ENCODE assay signal across 8 cellular contexts in genomic region chr2:11829947-11830707, GRCh38.
DNase-seq lines count a peak whose midpoint lies in the region; ATAC-seq and TF ChIP-seq lines count a peak whose summit lies in the region.

No MANE protein-coding gene starts in this region.

- H3K18ac ChIP-seq in trophoblast cell (ENCODE audit: low read length), result peak overlapping the region; percentile 54

- H3K14ac ChIP-seq in trophoblast cell (ENCODE audit: low read length), result no peak overlapping the region

- peak overlapping the region; percentile 74 for H3K4me3 Mint-ChIP-seq in activated naive CD8-positive, alpha-beta T cell treated with anti-CD3 and anti-CD28 coated beads, Interleukin-2, amount 50 U/mL, for 24 hours

- no peak overlapping the region for H4K12ac ChIP-seq in trophoblast cell (ENCODE audit: low read depth, low read length)

- ATAC-seq in GM21737 (IDR thresholded peaks at IDR 0.05; ENCODE audit: unreplicated experiment) (peak; percentile 78), heart left ventricle (peak; percentile 85 to 92 (median 88))
- ATAC-seq in activated naive CD8-positive, alpha-beta T cell treated with anti-CD3 and anti-CD28 coated beads, Interleukin-2, amount 50 U/mL, for 24 hours, result peak; percentile 83

- H3K4me3 ChIP-seq in Jurkat, Clone E6-1 (ENCODE audit: low read length), result peak overlapping the region; percentile 34
- H3K4me3 ChIP-seq in heart left ventricle (peak overlapping the region in 10 of 12 donors; percentile 9 to 42 (median 24)), trophoblast cell (ENCODE audit: low read depth, low read length) (no peak overlapping the region), vagina (peak overlapping the region; percentile 11 to 29)

- H3K4me2 ChIP-seq in trophoblast cell (ENCODE audit: low read length), result peak overlapping the region; percentile 54

- peaks cover 11% of the 10 kb centered on the region for H3K36me3 Mint-ChIP-seq in activated naive CD8-positive, alpha-beta T cell treated with anti-CD3 and anti-CD28 coated beads, Interleukin-2, amount 50 U/mL, for 24 hours (ENCODE audit: low read depth)

- H2BK12ac ChIP-seq in trophoblast cell (ENCODE audit: low read length), result peak overlapping the region; percentile 47

- H3K36me3 ChIP-seq in ES-I3 (ENCODE audit: insufficient read depth, low read length) (no peaks in the 10 kb centered on the region), heart left ventricle (peaks cover 0 to 26% (median 14%) of the 10 kb centered on the region in 9 donors), trophoblast cell (ENCODE audit: control insufficient read depth in 1 of 2, insufficient read depth in 2 of 2, low read length in 2 of 2) (peaks cover under 1 to 9% of the 10 kb centered on the region in 2 experiments), vagina (peaks cover 0 to 8% of the 10 kb centered on the region in 2 donors)

- H3K79me2 ChIP-seq in trophoblast cell (ENCODE audit: control insufficient read depth, insufficient read depth, low read length, poor library complexity), result no peaks in the 10 kb centered on the region

- peak overlapping the region; percentile 26 for H3K9ac ChIP-seq in ES-I3 (ENCODE audit: low read depth, low read length)
- H3K9ac ChIP-seq in trophoblast cell (ENCODE audit: low read length), result no peak overlapping the region

- peaks cover 65% of the 10 kb centered on the region for H3K4me1 Mint-ChIP-seq in activated naive CD8-positive, alpha-beta T cell treated with anti-CD3 and anti-CD28 coated beads, Interleukin-2, amount 50 U/mL, for 24 hours

- peak; percentile 90 for DNase-seq in Jurkat, Clone E6-1 (ENCODE audit: low read depth, low spot score)
- DNase-seq in SIG-M5 (lab: John Stamatoyannopoulos, UW), result peak; percentile 98
- peak; percentile 44 for DNase-seq in activated naive CD8-positive, alpha-beta T cell treated with anti-CD3 and anti-CD28 coated beads, Interleukin-2, amount 50 U/mL, for 24 hours
- peak; percentile 69 to 79 (median 75) for DNase-seq in heart left ventricle
- peak; percentile 76 to 91 for DNase-seq in trophoblast cell
- peak in 1 of 2 donors; percentile 94 for DNase-seq in vagina (ENCODE audit: extremely low spot score in 2 of 2)

- intact Hi-C loops in heart left ventricle (cut with DNase I) (loop anchor here (1.0 to 10.0 kb wide), 16 partner anchors 585 to 1177 kb away; partner anchors contain the start of gene TRIB2 (in 7 of the 10)), vagina (cut with DNase I) (no loop called here)

- H3K4ac ChIP-seq in trophoblast cell (ENCODE audit: low read depth, low read length), result no peak overlapping the region

- peaks cover 4% of the 10 kb centered on the region for H3K27me3 Mint-ChIP-seq in activated naive CD8-positive, alpha-beta T cell treated with anti-CD3 and anti-CD28 coated beads, Interleukin-2, amount 50 U/mL, for 24 hours

- H2AK5ac ChIP-seq in trophoblast cell (ENCODE audit: low read length), result no peak overlapping the region

- H4K91ac ChIP-seq in trophoblast cell (ENCODE audit: low read depth, low read length), result no peak overlapping the region

- H3K4me1 ChIP-seq in ES-I3 (ENCODE audit: insufficient read depth, low read length) (peaks cover 25% of the 10 kb centered on the region), heart left ventricle (peaks cover 4 to 37% (median 21%) of the 10 kb centered on the region in 12 donors), trophoblast cell (ENCODE audit: control insufficient read depth in 1 of 2, insufficient read depth in 2 of 2, low read length in 2 of 2) (peaks cover 11% of the 10 kb centered on the region in 2 experiments), vagina (peaks cover 22% of the 10 kb centered on the region)

- H3K27ac Mint-ChIP-seq in activated naive CD8-positive, alpha-beta T cell treated with anti-CD3 and anti-CD28 coated beads, Interleukin-2, amount 50 U/mL, for 24 hours, result peak overlapping the region; percentile 84

- H3K27me3 ChIP-seq in heart left ventricle, result no peaks in the 10 kb centered on the region
- H3K27me3 ChIP-seq in trophoblast cell (ENCODE audit: insufficient read depth, low read length), result no peaks in the 10 kb centered on the region
- H3K27me3 ChIP-seq in vagina, result no peaks in the 10 kb centered on the region

- TF ChIP-seq POLR2A in heart left ventricle (IDR thresholded peaks at IDR 0.05) (no peak), vagina (IDR thresholded peaks at IDR 0.05) (no peak)

- H3K79me1 ChIP-seq in trophoblast cell (ENCODE audit: low read length), result peaks cover 6% of the 10 kb centered on the region

- H3K27ac ChIP-seq in heart left ventricle (peak overlapping the region in 11 of 12 donors; percentile 55 to 82 (median 71)), trophoblast cell (ENCODE audit: low read depth, low read length) (peak overlapping the region; percentile 67), vagina (peak overlapping the region; percentile 57)

- TF ChIP-seq CTCF in heart left ventricle (IDR thresholded peaks at IDR 0.05), result peak in 9 of 12 donors; percentile 21 to 55 (median 39)
- no peak for TF ChIP-seq CTCF in vagina (IDR thresholded peaks at IDR 0.05)

- no peak overlapping the region for H3K23ac ChIP-seq in trophoblast cell (ENCODE audit: low read length)

- H3K9me3 ChIP-seq in ES-I3 (ENCODE audit: control insufficient read depth, insufficient read depth, low read length) (no peaks in the 10 kb centered on the region), heart left ventricle (peaks cover 0 to 9% (median 3%) of the 10 kb centered on the region in 12 donors), trophoblast cell (ENCODE audit: insufficient read depth, low read depth, low read length) (no peaks in the 10 kb centered on the region), vagina (no peaks in the 10 kb centered on the region)

- H3K9me3 Mint-ChIP-seq in activated naive CD8-positive, alpha-beta T cell treated with anti-CD3 and anti-CD28 coated beads, Interleukin-2, amount 50 U/mL, for 24 hours, result peaks cover 13% of the 10 kb centered on the region

- H2AFZ ChIP-seq in trophoblast cell (ENCODE audit: insufficient read depth, low read length, poor library complexity), result peak overlapping the region; percentile 30

- H2BK120ac ChIP-seq in trophoblast cell (ENCODE audit: insufficient read depth, low read length, poor library complexity), result peak overlapping the region; percentile 18

- 20 to 36% (median 24%) methylated on average over 17 of the region's 17 CpGs for WGBS in heart left ventricle, 4 donors
- WGBS in trophoblast cell (ENCODE audit: extremely low coverage, insufficient coverage, insufficient read length), result no CpG with 5 or more reads among the region's 17 CpGs

- peak overlapping the region; percentile 52 for H4K8ac ChIP-seq in trophoblast cell (ENCODE audit: low read depth, low read length)

- peak overlapping the region; percentile 35 for H2BK5ac ChIP-seq in trophoblast cell (ENCODE audit: low read depth, low read length, poor library complexity)

Comparison
In these comparisons a context has a peak if more than half of its experiments do, and no peak if none do; other contexts are left out.
1. CTCF ChIP-seq: peak in heart left ventricle (9 of 12); none in vagina (0 of 3).
2. Peak in every context shown above with its lines, with median percentiles within 50 percentile points of each other: ATAC-seq and H3K27ac ChIP-seq.